In the genomic region with DNA sequence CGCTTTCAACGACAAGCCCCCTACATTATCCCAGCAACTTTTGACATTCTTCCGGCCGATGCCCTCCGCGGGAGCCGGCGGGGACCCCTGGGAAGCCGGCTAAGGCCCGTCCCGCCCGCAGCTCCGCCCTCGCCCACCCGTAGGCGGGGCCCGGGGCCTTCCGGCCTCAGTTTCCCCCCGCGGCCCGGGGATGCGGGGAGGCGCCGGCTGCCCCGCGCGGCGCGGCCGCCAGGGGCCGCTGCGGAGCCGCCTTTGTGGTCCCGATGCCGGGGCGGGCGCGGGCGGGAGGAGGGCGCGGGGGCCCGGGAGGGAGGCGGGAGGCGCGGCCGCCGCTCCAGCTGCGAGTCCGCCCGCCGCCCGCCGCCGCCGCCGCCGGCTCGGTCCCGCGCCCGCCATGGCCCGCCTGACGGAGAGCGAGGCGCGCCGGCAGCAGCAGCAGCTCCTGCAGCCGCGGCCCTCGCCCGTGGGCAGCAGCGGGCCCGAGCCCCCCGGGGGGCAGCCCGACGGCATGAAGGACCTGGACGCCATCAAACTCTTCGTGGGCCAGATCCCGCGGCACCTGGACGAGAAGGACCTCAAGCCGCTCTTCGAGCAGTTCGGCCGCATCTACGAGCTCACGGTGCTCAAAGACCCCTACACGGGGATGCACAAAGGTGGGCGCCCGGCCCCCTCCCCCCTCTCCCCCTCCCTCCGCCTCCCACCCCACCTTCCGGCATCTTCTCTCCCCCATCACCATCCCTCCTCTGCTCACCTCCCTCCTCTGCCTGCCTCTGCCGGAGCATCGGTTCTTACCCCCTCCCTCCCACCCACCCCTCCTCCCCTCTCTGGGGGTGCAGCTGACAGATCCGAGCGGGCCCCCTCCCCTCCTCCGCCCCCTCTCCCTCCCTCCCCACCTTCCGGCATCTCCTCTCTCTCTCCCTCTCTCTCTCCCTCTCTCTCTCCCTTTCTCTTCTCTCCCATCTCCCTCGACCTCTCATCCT, we compare ENCODE assay signal across 1 cellular context.
A peak's percentile ranks its signal among the peaks of the same experiment; 100 is the strongest.
TF ChIP-seq lines count a peak whose summit lies in the region.

CELF5 (plus strand) TSS at position 316 of the 980 bp plus-strand sequence; CDS start at position 395, 79 bp downstream.

TF ChIP-seq in K562, 482 proteins besides CTCF, POLR2A, EP300 and RAD21:
- TF ChIP-seq ELF4 (CRISPR knock-in tag; IDR thresholded peaks at IDR 0.05) (no peak), SMC3 (conservative IDR thresholded peaks at IDR 0.05; ENCODE audit: insufficient read depth, low read depth, low read length) (0 out of 2 replicates have a peak, but pooled peaks have one; percentile 25), MAZ (CRISPR knock-in tag; conservative IDR thresholded peaks at IDR 0.05 in 1 of 2, IDR thresholded peaks at IDR 0.05 in 1 of 2) (0 out of 4 replicates have a peak, but pooled peaks of 1 of the 2 experiments have one; percentile 32), JUND (IDR thresholded peaks at IDR 0.05; ENCODE audit: borderline replicate concordance, low read depth, low read length) (no peak), JUND (tag; IDR thresholded peaks at IDR 0.05; ENCODE audit: borderline replicate concordance, low read depth, low read length) (no peak), RB1 (IDR thresholded peaks at IDR 0.05; ENCODE audit: low read depth) (peak; percentile 59; the same call in 1 of the 2 replicates), VEZF1 (CRISPR knock-in tag; IDR thresholded peaks at IDR 0.05) (peak; percentile 95), KDM1A (IDR thresholded peaks at IDR 0.05) (no peak), LCOR (CRISPR knock-in tag; IDR thresholded peaks at IDR 0.05) (no peak), KAT7 (CRISPR knock-in tag; IDR thresholded peaks at IDR 0.05; ENCODE audit: borderline replicate concordance) (no peak), HOXB6 (CRISPR knock-in tag; IDR thresholded peaks at IDR 0.05; ENCODE audit: borderline replicate concordance) (no peak), DACH1 (IDR thresholded peaks at IDR 0.05; ENCODE audit: partially characterized antibody) (no peak), MCM3 (IDR thresholded peaks at IDR 0.05) (no peak), ZNF639 (CRISPR knock-in tag; conservative IDR thresholded peaks at IDR 0.05 in 1 of 2, IDR thresholded peaks at IDR 0.05 in 1 of 2) (0 out of 4 replicates have a peak, but pooled peaks of 1 of the 2 experiments have one; percentile 38), ADNP (tag; IDR thresholded peaks at IDR 0.05) (0 out of 2 replicates have a peak, but pooled peaks have one; percentile 29), YY1 (IDR thresholded peaks at IDR 0.05; ENCODE audit: borderline replicate concordance in 1 of 3, control insufficient read depth in 1 of 3, extremely low read depth in 1 of 3, insufficient read depth in 3 of 3, insufficient read length in 1 of 3, insufficient replicate concordance in 2 of 3, low read depth in 1 of 3, low read length in 2 of 3) (peak in 1 of 3 experiments; percentile 29), POLR2G (IDR thresholded peaks at IDR 0.05; ENCODE audit: low read depth, low read length) (0 out of 2 replicates have a peak, but pooled peaks have one; percentile 10), CCNT2 (IDR thresholded peaks at IDR 0.05; ENCODE audit: borderline replicate concordance, extremely low read depth, insufficient read length, low read depth, low read length) (peak; percentile 20), SMARCC2 (IDR thresholded peaks at IDR 0.05; ENCODE audit: low read depth) (no peak), PCBP1 (IDR thresholded peaks at IDR 0.05; ENCODE audit: low read depth, low read length, poor library complexity, severe bottlenecking) (peak; percentile 42), ZC3H8 (IDR thresholded peaks at IDR 0.05) (no peak), ZNF408 (CRISPR knock-in tag; IDR thresholded peaks at IDR 0.05; ENCODE audit: low read depth) (no peak), ZBTB7A (IDR thresholded peaks at IDR 0.05; ENCODE audit: borderline replicate concordance, control insufficient read depth, low read depth, low read length) (peak; percentile 75; the same call in 1 of the 2 replicates), COPS2 (conservative IDR thresholded peaks at IDR 0.05) (no peak), CXXC5 (CRISPR knock-in tag; IDR thresholded peaks at IDR 0.05) (peak; percentile 26; the same call in 1 of the 2 replicates), TAF15 (IDR thresholded peaks at IDR 0.05; ENCODE audit: low read depth, low read length) (no peak), CREBBP (IDR thresholded peaks at IDR 0.05; ENCODE audit: low read depth, low read length) (no peak), RBM22 (IDR thresholded peaks at IDR 0.05; ENCODE audit: low read depth, low read length, poor library complexity, severe bottlenecking) (no peak)
- TF ChIP-seq, protein P1, sequence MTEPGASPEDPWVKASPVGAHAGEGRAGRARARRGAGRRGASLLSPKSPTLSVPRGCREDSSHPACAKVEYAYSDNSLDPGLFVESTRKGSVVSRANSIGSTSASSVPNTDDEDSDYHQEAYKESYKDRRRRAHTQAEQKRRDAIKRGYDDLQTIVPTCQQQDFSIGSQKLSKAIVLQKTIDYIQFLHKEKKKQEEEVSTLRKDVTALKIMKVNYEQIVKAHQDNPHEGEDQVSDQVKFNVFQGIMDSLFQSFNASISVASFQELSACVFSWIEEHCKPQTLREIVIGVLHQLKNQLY (CRISPR knock-in tag; conservative IDR thresholded peaks at IDR 0.05): no peak
- TF ChIP-seq, protein P2, sequence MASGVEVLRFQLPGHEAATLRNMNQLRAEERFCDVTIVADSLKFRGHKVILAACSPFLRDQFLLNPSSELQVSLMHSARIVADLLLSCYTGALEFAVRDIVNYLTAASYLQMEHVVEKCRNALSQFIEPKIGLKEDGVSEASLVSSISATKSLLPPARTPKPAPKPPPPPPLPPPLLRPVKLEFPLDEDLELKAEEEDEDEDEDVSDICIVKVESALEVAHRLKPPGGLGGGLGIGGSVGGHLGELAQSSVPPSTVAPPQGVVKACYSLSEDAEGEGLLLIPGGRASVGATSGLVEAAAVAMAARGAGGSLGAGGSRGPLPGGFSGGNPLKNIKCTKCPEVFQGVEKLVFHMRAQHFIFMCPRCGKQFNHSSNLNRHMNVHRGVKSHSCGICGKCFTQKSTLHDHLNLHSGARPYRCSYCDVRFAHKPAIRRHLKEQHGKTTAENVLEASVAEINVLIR (CRISPR knock-in tag; IDR thresholded peaks at IDR 0.05): no peak
- TF ChIP-seq, protein P3, sequence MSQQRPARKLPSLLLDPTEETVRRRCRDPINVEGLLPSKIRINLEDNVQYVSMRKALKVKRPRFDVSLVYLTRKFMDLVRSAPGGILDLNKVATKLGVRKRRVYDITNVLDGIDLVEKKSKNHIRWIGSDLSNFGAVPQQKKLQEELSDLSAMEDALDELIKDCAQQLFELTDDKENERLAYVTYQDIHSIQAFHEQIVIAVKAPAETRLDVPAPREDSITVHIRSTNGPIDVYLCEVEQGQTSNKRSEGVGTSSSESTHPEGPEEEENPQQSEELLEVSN (IDR thresholded peaks at IDR 0.05; ENCODE audit: borderline replicate concordance in 1 of 2, extremely low read depth in 1 of 2, insufficient read depth in 1 of 2, insufficient read length in 1 of 2, low read depth in 1 of 2, low read length in 1 of 2, poor library complexity in 1 of 2, severe bottlenecking in 1 of 2): peak in 1 of 2 experiments; percentile 56
- TF ChIP-seq, protein P4, sequence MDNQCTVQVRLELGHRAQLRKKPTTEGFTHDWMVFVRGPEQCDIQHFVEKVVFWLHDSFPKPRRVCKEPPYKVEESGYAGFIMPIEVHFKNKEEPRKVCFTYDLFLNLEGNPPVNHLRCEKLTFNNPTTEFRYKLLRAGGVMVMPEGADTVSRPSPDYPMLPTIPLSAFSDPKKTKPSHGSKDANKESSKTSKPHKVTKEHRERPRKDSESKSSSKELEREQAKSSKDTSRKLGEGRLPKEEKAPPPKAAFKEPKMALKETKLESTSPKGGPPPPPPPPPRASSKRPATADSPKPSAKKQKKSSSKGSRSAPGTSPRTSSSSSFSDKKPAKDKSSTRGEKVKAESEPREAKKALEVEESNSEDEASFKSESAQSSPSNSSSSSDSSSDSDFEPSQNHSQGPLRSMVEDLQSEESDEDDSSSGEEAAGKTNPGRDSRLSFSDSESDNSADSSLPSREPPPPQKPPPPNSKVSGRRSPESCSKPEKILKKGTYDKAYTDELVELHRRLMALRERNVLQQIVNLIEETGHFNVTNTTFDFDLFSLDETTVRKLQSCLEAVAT (IDR thresholded peaks at IDR 0.05): no peak
